Comparison of ENCODE assay signal across 9 cellular contexts in the genomic region with DNA sequence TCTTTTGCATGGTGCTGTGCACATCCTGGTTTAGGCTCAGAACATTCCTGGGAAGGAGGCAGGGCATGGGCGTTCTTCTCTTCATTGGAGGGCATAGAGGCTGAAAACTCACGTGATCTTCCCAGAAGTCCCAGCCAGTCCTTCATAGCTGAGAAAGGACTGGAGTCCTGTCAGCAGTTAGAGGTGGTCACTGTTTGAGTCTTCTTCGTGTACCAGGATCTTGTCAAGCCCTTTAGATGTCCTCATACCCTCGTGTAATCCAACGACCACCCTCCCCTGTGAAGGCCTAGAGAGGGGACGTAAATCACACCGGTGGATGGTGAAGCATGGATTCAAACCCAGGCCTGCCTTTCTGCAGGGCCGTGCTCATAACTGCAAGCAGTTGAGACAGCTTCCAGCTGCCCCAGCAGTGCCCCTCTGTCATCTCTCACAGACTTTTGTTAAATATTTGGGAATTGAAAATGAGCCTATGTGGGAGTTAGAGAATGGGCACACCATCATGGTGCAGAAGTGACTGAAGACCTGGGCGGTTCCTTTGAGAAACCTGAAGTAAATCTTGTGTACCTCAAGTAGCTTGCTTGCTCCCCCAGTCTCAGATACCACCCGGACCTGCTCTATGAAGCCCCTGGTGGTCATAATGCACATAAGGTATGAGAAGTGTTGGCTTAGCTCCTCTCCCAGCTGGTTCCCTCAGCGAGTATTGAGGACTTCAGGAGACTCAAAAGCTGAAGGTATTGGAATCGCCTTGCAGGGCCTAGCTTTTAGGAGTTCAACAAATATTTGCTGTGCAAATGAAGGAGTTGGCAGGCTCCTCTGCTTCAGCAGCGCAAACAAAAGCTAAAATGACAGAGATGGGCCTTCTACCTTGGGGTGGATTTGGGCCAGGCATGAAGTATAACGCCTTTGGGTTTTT. TPM values are rescaled to one million over a fixed set of nuclear protein-coding genes. Genes with fewer than 3 reads are reported as not detected.
DNase-seq lines count a peak whose midpoint lies in the region; ATAC-seq and TF ChIP-seq lines count a peak whose summit lies in the region.
"Had no signal": no experiment of that assay in that cellular context is flagged by ENCODE, and none has a peak within 500 bp of the region (broad histone marks: within the 10 kb centered on the region; RNA-seq: fewer than 3 reads in every experiment).

No MANE protein-coding gene starts in this region.

- H3K4me3 ChIP-seq in Peyer's patch, result peak overlapping the region in 3 of 4 donors; percentile 58 to 89 (median 89)

- no peak for TF ChIP-seq POLR2A in Peyer's patch (IDR thresholded peaks at IDR 0.05)

- H3K27me3 Mint-ChIP-seq in activated naive CD4-positive, alpha-beta T cell treated with anti-CD3 and anti-CD28 coated beads, Interleukin-2, amount 50 U/mL, for 24 hours, result no peaks in the 10 kb centered on the region

- H3K4me3 Mint-ChIP-seq in activated naive CD4-positive, alpha-beta T cell treated with anti-CD3 and anti-CD28 coated beads, Interleukin-2, amount 50 U/mL, for 24 hours, result peak overlapping the region; percentile 89

- H3K9me3 Mint-ChIP-seq in activated naive CD4-positive, alpha-beta T cell treated with anti-CD3 and anti-CD28 coated beads, Interleukin-2, amount 50 U/mL, for 24 hours, result no peaks in the 10 kb centered on the region

- peaks cover 3% of the 10 kb centered on the region for H3K36me3 Mint-ChIP-seq in activated naive CD4-positive, alpha-beta T cell treated with anti-CD3 and anti-CD28 coated beads, Interleukin-2, amount 50 U/mL, for 24 hours

- peaks cover 0 to 8% (median 0%) of the 10 kb centered on the region in 4 donors for H3K4me1 ChIP-seq in Peyer's patch

- peak; percentile 50 for DNase-seq in Caki2 (ENCODE audit: low read depth)
- peak in 2 of 3 donors; percentile 53 to 55 for DNase-seq in Peyer's patch
- peak; percentile 66 for DNase-seq in iPS-NIHi7 (ENCODE audit: extremely low spot score)
- peak; percentile 24 for DNase-seq in stimulated activated CD4-positive, alpha-beta T cell treated with anti-CD3 and anti-CD28 coated beads, Interleukin-2, amount 100 ng/mL, for 4 hours (ENCODE audit: low read depth)
- no peak for DNase-seq in NCI-H774 (lab: John Stamatoyannopoulos, UW)

- H3K27ac ChIP-seq in Peyer's patch, result no peak overlapping the region

- no peaks in the 10 kb centered on the region for H3K27me3 ChIP-seq in Peyer's patch

- H3K4me1 Mint-ChIP-seq in activated naive CD4-positive, alpha-beta T cell treated with anti-CD3 and anti-CD28 coated beads, Interleukin-2, amount 50 U/mL, for 24 hours, result peaks cover 65% of the 10 kb centered on the region

- peak overlapping the region; percentile 55 for H3K27ac Mint-ChIP-seq in activated naive CD4-positive, alpha-beta T cell treated with anti-CD3 and anti-CD28 coated beads, Interleukin-2, amount 50 U/mL, for 24 hours

- ATAC-seq in HG02610 (IDR thresholded peaks at IDR 0.05; ENCODE audit: unreplicated experiment) (peak; percentile 48), HG02870 (IDR thresholded peaks at IDR 0.05; ENCODE audit: unreplicated experiment) (no peak)

- no peaks in the 10 kb centered on the region for H3K9me3 ChIP-seq in Peyer's patch

- TF ChIP-seq CTCF in Peyer's patch (IDR thresholded peaks at IDR 0.05), result peak in 5 of 6 experiments; percentile 18 to 44 (median 36)

- no peaks in the 10 kb centered on the region for H3K36me3 ChIP-seq in Peyer's patch

- in situ Hi-C loops in Caki2 (cut with HindIII; ENCODE audit: low pct_unique_long_range_greater_than_20kb, low sequenced_read_pairs), result no loop called here

RNA-seq across cellular contexts. Expression of a gene that starts 1.4 kb away (rescaled TPM):
- total RNA-seq in Caki2 (2014; rRNA removed; shearing (Covaris generic); ENCODE audit: low replicate concordance), result 1.1 and 3.2 TPM in 2 replicates
- 10 to 100 TPM in 2 of 4 donors, 1 to 10 TPM in 1, not detected in 1; 7.1 to 16.5 (median 13.1) TPM for total RNA-seq in Peyer's patch
- total RNA-seq: RPMI7951 had no signal
